8 cellular contexts compared by ENCODE assay signal in the genomic region with DNA sequence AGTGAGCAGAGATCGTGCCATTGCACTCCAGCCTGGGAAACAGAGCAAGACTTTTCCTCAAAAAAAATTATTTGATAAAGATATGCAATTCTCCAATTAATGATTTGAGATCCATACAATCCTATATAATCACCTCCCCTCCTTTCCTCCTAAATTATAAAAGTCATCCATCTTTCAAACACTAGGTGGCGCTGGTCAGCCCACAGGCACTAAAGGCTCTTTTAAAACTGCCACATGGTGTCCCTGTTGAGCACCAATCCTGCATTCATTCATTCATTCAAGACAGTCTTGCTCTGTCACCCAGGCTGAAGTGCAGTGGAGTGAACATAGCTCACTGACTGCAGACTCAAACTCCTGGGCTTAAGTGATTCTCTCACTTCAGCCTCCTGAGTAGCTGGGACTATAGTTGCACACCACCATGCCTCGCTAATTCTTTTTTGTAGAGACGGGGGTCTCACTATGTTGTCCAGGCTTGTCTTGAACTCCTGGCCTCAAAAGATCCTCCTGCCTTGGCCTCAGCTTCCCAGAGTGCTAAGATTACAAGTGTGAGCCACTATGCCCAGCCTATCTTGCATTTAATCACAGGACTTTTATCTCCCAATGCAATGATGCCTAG. TPM values are rescaled to one million over a fixed set of nuclear protein-coding genes. Genes with fewer than 3 reads are reported as not detected.
DNase-seq lines count a peak whose midpoint lies in the region; ATAC-seq, FAIRE-seq and TF ChIP-seq lines count a peak whose summit lies in the region.

No MANE protein-coding gene starts in this region.

- H3K4me1 Mint-ChIP-seq in activated T-cell treated with anti-CD3 and anti-CD28 coated beads, Interleukin-2, amount 50 U/mL, for 4 hours (ENCODE audit: low read depth) = no peaks in the 10 kb centered on the region

- H3K27me3 ChIP-seq in small intestine (ENCODE audit: control insufficient read depth in 2 of 2, insufficient read depth in 2 of 2, low read length in 2 of 2) = peaks cover 0 to 2% of the 10 kb centered on the region in 2 donors

- H3K9me3 Mint-ChIP-seq in activated T-cell treated with anti-CD3 and anti-CD28 coated beads, Interleukin-2, amount 50 U/mL, for 4 hours = no peaks in the 10 kb centered on the region

- peak; percentile 97 for TF ChIP-seq CTCF in 22Rv1 (IDR thresholded peaks at IDR 0.05)

- no peaks in the 10 kb centered on the region for H3K36me3 Mint-ChIP-seq in activated T-cell treated with anti-CD3 and anti-CD28 coated beads, Interleukin-2, amount 50 U/mL, for 4 hours (ENCODE audit: insufficient read depth)

- H3K4me3 ChIP-seq in small intestine (ENCODE audit: low read depth in 1 of 2, low read length in 2 of 2) = no peak overlapping the region

- peak; percentile 69 for ATAC-seq in HG02870 (IDR thresholded peaks at IDR 0.05; ENCODE audit: unreplicated experiment)
- ATAC-seq in activated T-cell treated with anti-CD3 and anti-CD28 coated beads, Interleukin-2, amount 50 U/mL, for 4 hours = peak in 1 of 2 donors; percentile 46

- H3K4me1 ChIP-seq in small intestine (ENCODE audit: control insufficient read depth in 2 of 2, insufficient read depth in 1 of 2, low read depth in 1 of 2, low read length in 1 of 2) = no peaks in the 10 kb centered on the region

- no peaks in the 10 kb centered on the region for H3K9me3 ChIP-seq in small intestine (ENCODE audit: control insufficient read depth, low read depth)

- DNase-seq in ELF-1 (ENCODE audit: low read depth, low spot score) (peak; percentile 58), NCI-H748 (lab: John Stamatoyannopoulos, UW; ENCODE audit: unreplicated experiment) (peak; percentile 61), glomerular visceral epithelial cell (ENCODE audit: extremely low spot score) (peak; percentile 58), small intestine (peak; percentile 68), cerebellar nuclear complex (lab: John Stamatoyannopoulos, UW) (no peak)
- peak; percentile 8 for DNase-seq in activated T-cell treated with anti-CD3 and anti-CD28 coated beads, Interleukin-2, amount 50 U/mL, for 4 hours

- peaks cover 8% of the 10 kb centered on the region for H3K27me3 Mint-ChIP-seq in activated T-cell treated with anti-CD3 and anti-CD28 coated beads, Interleukin-2, amount 50 U/mL, for 4 hours (ENCODE audit: low read depth)

- H3K4me3 Mint-ChIP-seq in activated T-cell treated with anti-CD3 and anti-CD28 coated beads, Interleukin-2, amount 50 U/mL, for 4 hours = no peak overlapping the region

- H3K27ac ChIP-seq in 22Rv1 (no peak overlapping the region), small intestine (ENCODE audit: low read depth in 1 of 2, low read length in 1 of 2) (no peak overlapping the region)

- H3K36me3 ChIP-seq in small intestine (ENCODE audit: control insufficient read depth in 2 of 2, insufficient read depth in 2 of 2, low read length in 2 of 2) = no peaks in the 10 kb centered on the region

- WGBS in small intestine, 3 donors = 50 to 68% (median 56%) methylated on average over 4 of the region's 4 CpGs

- no peak for FAIRE-seq in small intestine (lab: Jason Lieb, UNC)

RNA-seq across cellular contexts. Expression of gene SLC2A12, which starts 58.7 kb away (rescaled TPM):
- not detected for total RNA-seq in activated T-cell treated with anti-CD3 and anti-CD28 coated beads, Interleukin-2, amount 50 U/mL, for 4 hours
- 1 to 10 TPM in 2 of 3 donors, under 1 TPM in 1; 0.39 to 1.6 (median 1.1) TPM for polyA plus RNA-seq in small intestine

Comparison
In these comparisons a context has a peak if more than half of its experiments do, and no peak if none do; other contexts are left out.
1. DNase-seq: peak in ELF-1 (single experiment), NCI-H748 (single experiment), activated T-cell treated with anti-CD3 and anti-CD28 coated beads, Interleukin-2, amount 50 U/mL, for 4 hours (single experiment), glomerular visceral epithelial cell (single experiment) and small intestine (single experiment); none in cerebellar nuclear complex (0 of 2).